In the genomic region with DNA sequence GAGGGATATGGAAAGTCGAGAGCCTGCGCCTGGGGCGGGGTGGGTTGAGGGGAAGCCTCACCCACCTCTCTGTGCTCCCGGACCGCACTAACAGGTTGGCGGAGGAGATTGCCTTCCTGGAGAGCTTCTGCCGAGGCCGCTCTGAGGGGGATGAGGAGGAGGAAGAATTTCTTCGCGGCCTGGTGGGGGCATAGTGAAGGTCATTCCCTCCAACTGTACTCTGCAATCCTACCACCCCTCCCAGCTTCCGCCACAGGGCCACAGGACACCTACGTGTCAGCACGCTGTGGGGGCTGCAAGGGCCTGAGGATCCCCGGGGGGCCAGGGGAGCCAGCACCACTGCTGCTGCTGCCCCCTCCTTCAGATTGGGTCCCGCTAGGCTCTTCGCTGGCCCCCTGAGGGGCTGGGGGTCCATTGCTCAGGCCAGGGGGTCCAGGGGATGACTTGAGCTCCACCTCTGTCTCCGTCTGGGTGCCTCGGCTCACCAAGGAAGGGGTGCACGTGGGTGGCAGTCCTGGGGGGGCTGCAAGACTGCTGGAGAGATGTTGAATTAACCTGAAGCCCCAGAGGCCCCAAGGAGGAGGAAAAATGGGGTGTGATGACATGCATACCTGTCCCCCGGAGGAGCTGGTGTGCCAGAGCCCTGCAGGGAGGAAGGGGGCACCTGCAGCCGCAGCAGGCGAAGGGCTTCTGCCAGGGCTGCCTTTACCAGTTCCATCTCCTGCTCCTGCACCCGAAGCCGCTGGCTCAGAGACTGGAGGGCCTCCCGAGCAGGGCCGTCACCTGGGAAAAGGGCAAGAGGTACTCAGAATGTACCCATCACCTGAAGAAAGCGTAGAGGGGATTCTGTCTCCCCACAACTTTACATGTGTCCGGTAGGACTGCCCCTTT, we compare ENCODE assay signal across 9 cellular contexts. TPM values are rescaled to one million over a fixed set of nuclear protein-coding genes. Genes with fewer than 3 reads are reported as not detected.
DNase-seq lines count a peak whose midpoint lies in the region; ATAC-seq and TF ChIP-seq lines count a peak whose summit lies in the region.
"Had no signal": no experiment of that assay in that cellular context is flagged by ENCODE, and none has a peak within 500 bp of the region (broad histone marks: within the 10 kb centered on the region; RNA-seq: fewer than 3 reads in every experiment).

No MANE protein-coding gene starts in this region.

- no peaks in the 10 kb centered on the region for H3K36me3 Mint-ChIP-seq in natural killer cell

- intact Hi-C loops in colonic mucosa (cut with DNase I) (no loop called here), natural killer cell (cut with micrococcal nuclease) (loop anchor here (5.0 kb wide), 1 partner anchor 96 kb away; the partner anchor contains the start of genes BSCL2 and GNG3)

- H3K4me1 ChIP-seq in colonic mucosa, result peaks cover 6% of the 10 kb centered on the region

- no peaks in the 10 kb centered on the region for H3K27me3 ChIP-seq in colonic mucosa

- H3K36me3 ChIP-seq in KOPT-K1 (ENCODE audit: insufficient read depth, low read length) (peaks cover 46% of the 10 kb centered on the region), colonic mucosa (no peaks in the 10 kb centered on the region)

- peaks cover 18 to 53% of the 10 kb centered on the region in 2 donors for H3K4me1 Mint-ChIP-seq in natural killer cell

- H3K9me3 Mint-ChIP-seq in natural killer cell, result no peaks in the 10 kb centered on the region

- peak overlapping the region; percentile 96 for H3K4me3 Mint-ChIP-seq in natural killer cell

- DNase-seq in AG09309 (ENCODE audit: low read depth) (no peak), colonic mucosa (no peak), natural killer cell (no peak), COLO829 (ENCODE audit: low spot score) (no peak)
- DNase-seq in stimulated activated naive CD4-positive, alpha-beta T cell treated with Interleukin-2 at 50 U/mL for 16 hours (lab: John Stamatoyannopoulos, UW), result no peak
- DNase-seq: NCI-H524 treated with DMSO at 0.1 percent for 48 hours had no signal

- H3K9ac ChIP-seq in colonic mucosa (ENCODE audit: low read depth in 2 of 2, low read length in 2 of 2), result peak overlapping the region; percentile 80 to 85

- H3K4me3 ChIP-seq in AG09309 (ENCODE audit: control insufficient read depth, low read depth, low read length) (peak overlapping the region; percentile 76), colonic mucosa (peak overlapping the region; percentile 80)

- H3K27ac ChIP-seq in KOPT-K1 (ENCODE audit: low read depth, low read length, poor library complexity, severe bottlenecking), result peak overlapping the region; percentile 76
- H3K27ac ChIP-seq in colonic mucosa, result peak overlapping the region; percentile 97

- H3K27ac Mint-ChIP-seq in natural killer cell, result peak overlapping the region; percentile 95 to 98

- ATAC-seq in natural killer cell (no peak), HG02642 (IDR thresholded peaks at IDR 0.05; ENCODE audit: poor library complexity, unreplicated experiment) (no peak), HG03442 (IDR thresholded peaks at IDR 0.05; ENCODE audit: unreplicated experiment) (no peak)

- no peaks in the 10 kb centered on the region for H3K27me3 Mint-ChIP-seq in natural killer cell (ENCODE audit: low read depth in 2 of 2)

- no peak for TF ChIP-seq CTCF in AG09309 (IDR thresholded peaks at IDR 0.05; ENCODE audit: control insufficient read depth, insufficient read depth, low read depth, low read length, missing control alignments)
- TF ChIP-seq CTCF in colonic mucosa (IDR thresholded peaks at IDR 0.05), result no peak
- TF ChIP-seq CTCF in natural killer cell (IDR thresholded peaks at IDR 0.05), result no peak

- no peaks in the 10 kb centered on the region for H3K9me3 ChIP-seq in KOPT-K1 (ENCODE audit: insufficient read depth, low read length, poor library complexity, severe bottlenecking)
- H3K9me3 ChIP-seq in colonic mucosa, result no peaks in the 10 kb centered on the region

RNA-seq across cellular contexts. Expression of gene EML3, which starts 1.5 kb away (rescaled TPM):
- total RNA-seq in colonic mucosa (10 to 100 TPM; 37.5 to 58.7 TPM), natural killer cell (100 to 1,000 TPM; 221 to 233 (median 232) TPM)

RNA-seq across cellular contexts. Expression of gene ROM1, which starts 2.0 kb away (rescaled TPM):
- total RNA-seq in colonic mucosa (1 to 10 TPM; 3.2 to 3.6 TPM), natural killer cell (1 to 10 TPM; 2.6 to 6.9 (median 3.9) TPM)

RNA-seq across cellular contexts. Expression of gene MTA2, which starts 9.4 kb away (rescaled TPM):
- total RNA-seq in colonic mucosa, result 100 to 1,000 TPM in 1 of 2 donors, 10 to 100 TPM in 1; 91.0 to 133 TPM
- 100 to 1,000 TPM; 254 to 305 (median 259) TPM for total RNA-seq in natural killer cell

RNA-seq across cellular contexts. Expression of gene B3GAT3, which starts 10.7 kb away (rescaled TPM):
- total RNA-seq in colonic mucosa (10 to 100 TPM; 21.8 to 37.7 TPM), natural killer cell (10 to 100 TPM; 64.9 to 80.3 (median 77.9) TPM)

RNA-seq across cellular contexts. Expression of gene TUT1, which starts 19.7 kb away (rescaled TPM):
- total RNA-seq in colonic mucosa (10 to 100 TPM; 11.1 to 26.2 TPM), natural killer cell (10 to 100 TPM; 20.0 to 28.9 (median 26.2) TPM)
